In the genomic region with DNA sequence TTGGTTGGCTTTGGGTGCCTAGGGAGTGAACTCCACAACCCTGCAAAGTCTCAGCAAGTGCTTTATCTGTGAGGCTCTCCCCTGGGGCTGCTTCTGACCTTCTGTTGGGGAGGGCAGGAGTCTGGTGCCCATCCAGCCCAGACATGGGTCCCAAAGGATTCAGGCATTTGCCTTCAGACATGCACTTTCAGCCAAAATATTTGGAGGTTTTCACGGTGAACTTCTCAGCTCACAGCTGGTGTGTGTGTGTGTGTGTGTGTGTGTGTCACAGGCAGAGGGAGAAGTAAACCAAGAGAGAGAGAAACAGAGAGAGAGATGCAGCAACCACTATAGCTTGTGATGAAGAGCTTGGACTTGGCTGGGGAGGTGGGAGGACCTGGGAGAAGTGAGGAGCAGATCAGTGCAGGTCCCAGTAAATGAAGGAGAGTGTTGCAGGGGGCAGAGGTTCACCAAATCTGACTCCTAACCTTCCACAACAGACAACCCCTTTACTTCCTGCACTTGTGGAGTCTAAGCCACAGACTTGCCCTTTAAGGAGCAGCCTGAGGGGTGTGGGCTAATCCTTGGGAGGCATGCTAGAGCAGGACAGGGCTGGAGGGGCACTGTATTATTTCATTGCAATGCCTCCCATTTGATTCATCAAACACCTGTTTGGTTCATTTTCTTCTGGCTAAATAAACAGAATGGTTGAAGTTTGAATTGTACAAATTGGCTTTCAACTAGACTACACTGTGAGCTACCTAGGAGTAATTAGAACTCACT, we compare ENCODE assay signal across 32 cellular contexts. TPM values are rescaled to one million over a fixed set of nuclear protein-coding genes. Genes with fewer than 3 reads are reported as not detected.
A peak's percentile ranks its signal among the peaks of the same experiment; 100 is the strongest.
DNase-seq lines count a peak whose midpoint lies in the region; ATAC-seq, FAIRE-seq and TF ChIP-seq lines count a peak whose summit lies in the region.
"Had no signal": no experiment of that assay in that cellular context is flagged by ENCODE, and none has a peak within 500 bp of the region (broad histone marks: within the 10 kb centered on the region; RNA-seq: fewer than 3 reads in every experiment).

No MANE protein-coding gene starts in this region.

- no peak overlapping the region for H2AK5ac ChIP-seq in trophoblast cell (ENCODE audit: low read length)

- H3K4me3 ChIP-seq in astrocyte (ENCODE audit: insufficient read depth, low read depth, low read length) = no peak overlapping the region
- H3K4me3 ChIP-seq in trophoblast cell (ENCODE audit: low read depth, low read length) = no peak overlapping the region
- H3K4me3 ChIP-seq: A549, GM23248, SK-N-MC, tibial artery had no signal

- H3K4me1 ChIP-seq in astrocyte (ENCODE audit: insufficient read depth, low read length) (no peaks in the 10 kb centered on the region), trophoblast cell (ENCODE audit: control insufficient read depth in 1 of 2, insufficient read depth in 2 of 2, low read length in 2 of 2) (peaks cover 11 to 19% of the 10 kb centered on the region in 2 experiments)
- H3K4me1 ChIP-seq: A549, tibial artery had no signal

- H2BK5ac ChIP-seq in trophoblast cell (ENCODE audit: low read depth, low read length, poor library complexity) = no peak overlapping the region

- CTCF ChIA-PET in Calu3 (lab: Charles Lee) = interaction anchor here (0.7 to 1.4 kb wide), 2 partner anchors 28 to 346 kb away, joined by 3 to 6 read pairs; no protein-coding TSS in a partner anchor

- no TSS peak for BruUV-seq in Calu3 (replicated peaks; lab: Mats Ljungman, UMichigan)

- H4K20me1 ChIP-seq in astrocyte (ENCODE audit: insufficient read depth, low read length) = no peaks in the 10 kb centered on the region

- no peak for ATAC-seq in Right ventricle myocardium superior (ENCODE audit: poor library complexity)
- ATAC-seq in GM21825 (IDR thresholded peaks at IDR 0.05; ENCODE audit: unreplicated experiment) = no peak
- ATAC-seq: CD8-positive, alpha-beta T cell; naive thymus-derived CD4-positive, alpha-beta T cell had no signal

- H3K27me3 Mint-ChIP-seq in Calu3 (ENCODE audit: unreplicated experiment) = no peaks in the 10 kb centered on the region
- no peaks in the 10 kb centered on the region for H3K27me3 Mint-ChIP-seq in astrocyte (ENCODE audit: low read depth, unreplicated experiment)
- no peaks in the 10 kb centered on the region for H3K27me3 Mint-ChIP-seq in glutamatergic neuron (ENCODE audit: unreplicated experiment)

- no peak overlapping the region for H3K18ac ChIP-seq in trophoblast cell (ENCODE audit: low read length)

- DNase-seq in Calu3 = no peak
- DNase-seq in astrocyte (ENCODE audit: low read depth) = no peak
- peak; percentile 21 for DNase-seq in glutamatergic neuron
- DNase-seq in trophoblast cell = no peak
- DNase-seq in hippocampal formation (lab: John Stamatoyannopoulos, UW) = no peak
- DNase-seq in Right ventricle myocardium superior = no peak
- no peak for DNase-seq in nucleus accumbens (lab: John Stamatoyannopoulos, UW)
- DNase-seq: activated CD4-positive, alpha-beta T cell treated with anti-CD3 and anti-CD28 coated beads for 48 hours; activated gamma-delta T cell treated with Interleukin-2 at 50 U/mL for 16 hours; activated T-cell treated with anti-CD3 and anti-CD28 coated beads, Interleukin-2, amount 50 U/mL, for 24 hours; AML-193; CD8-positive, alpha-beta T cell; GM23248; head of caudate nucleus; naive thymus-derived CD4-positive, alpha-beta T cell; NCI-H1105; NCI-H2081 treated with DMSO at 0.1 percent for 48 hours; NCI-H345; NCI-H748 treated with DMSO at 0.1 percent for 48 hours; occipital lobe; stimulated activated CD4-positive, alpha-beta T cell treated with anti-CD3 and anti-CD28 coated beads, Interleukin-1b, Interleukin-23, amount 100 ng/mL, for 48 hours; stimulated activated CD8-positive, alpha-beta memory T cell treated with anti-CD3 and anti-CD28 coated beads, Interleukin-4, amount 100 ng/mL, for 48 hours; T-helper 2 cell; tibial artery had no signal

- no peaks in the 10 kb centered on the region for H3K27me3 ChIP-seq in astrocyte (ENCODE audit: insufficient read depth, low read length)
- no peaks in the 10 kb centered on the region for H3K27me3 ChIP-seq in trophoblast cell (ENCODE audit: insufficient read depth, low read length)

- H2BK12ac ChIP-seq in trophoblast cell (ENCODE audit: low read length) = peak overlapping the region; percentile 19

- H2BK120ac ChIP-seq in trophoblast cell (ENCODE audit: insufficient read depth, low read length, poor library complexity) = no peak overlapping the region

- no peak overlapping the region for H3K4me2 ChIP-seq in astrocyte (ENCODE audit: low read length)
- no peak overlapping the region for H3K4me2 ChIP-seq in trophoblast cell (ENCODE audit: low read length)

- no CpG with 5 or more reads among the region's 1 CpG for whole genome bisulfite sequencing in trophoblast cell (ENCODE audit: extremely low coverage, insufficient coverage, insufficient read length)

- H3K36me3 ChIP-seq in astrocyte (ENCODE audit: insufficient read depth, low read length) (no peaks in the 10 kb centered on the region), trophoblast cell (ENCODE audit: control insufficient read depth in 1 of 2, insufficient read depth in 2 of 2, low read length in 2 of 2) (no peaks in the 10 kb centered on the region)
- H3K36me3 ChIP-seq: tibial artery had no signal

- H3K79me2 ChIP-seq in astrocyte (ENCODE audit: insufficient read depth, low read length) (no peaks in the 10 kb centered on the region), trophoblast cell (ENCODE audit: control insufficient read depth, insufficient read depth, low read length, poor library complexity) (no peaks in the 10 kb centered on the region)

- H3K4me3 Mint-ChIP-seq in Calu3 (ENCODE audit: low read depth, unreplicated experiment) (no peak overlapping the region), astrocyte (ENCODE audit: unreplicated experiment) (peak overlapping the region; percentile 21), glutamatergic neuron (ENCODE audit: unreplicated experiment) (no peak overlapping the region)
- H3K4me3 Mint-ChIP-seq: activated T-cell treated with anti-CD3 and anti-CD28 coated beads, Interleukin-2, amount 50 U/mL, for 24 hours; CD8-positive, alpha-beta T cell; memory B cell; naive thymus-derived CD4-positive, alpha-beta T cell had no signal

- H3K14ac ChIP-seq in trophoblast cell (ENCODE audit: low read length) = peak overlapping the region; percentile 27

- H2AFZ ChIP-seq in astrocyte (ENCODE audit: low read depth, low read length) (no peak overlapping the region), trophoblast cell (ENCODE audit: insufficient read depth, low read length, poor library complexity) (no peak overlapping the region)
- H2AFZ ChIP-seq: GM23248 had no signal

- FAIRE-seq in astrocyte (lab: Jason Lieb, UNC) = no peak
- FAIRE-seq: A549, G401.6 had no signal

- no peak overlapping the region for H3K23ac ChIP-seq in trophoblast cell (ENCODE audit: low read length)

- H3K79me1 ChIP-seq in trophoblast cell (ENCODE audit: low read length) = peaks cover 11% of the 10 kb centered on the region

- H3K9me3 Mint-ChIP-seq in Calu3 (ENCODE audit: low read depth, unreplicated experiment) (no peaks in the 10 kb centered on the region), astrocyte (ENCODE audit: unreplicated experiment) (peaks cover 4% of the 10 kb centered on the region), glutamatergic neuron (ENCODE audit: unreplicated experiment) (peaks cover 2% of the 10 kb centered on the region)
- H3K9me3 Mint-ChIP-seq: activated T-cell treated with anti-CD3 and anti-CD28 coated beads, Interleukin-2, amount 50 U/mL, for 24 hours had no signal

- H3K27ac Mint-ChIP-seq in Calu3 (ENCODE audit: unreplicated experiment) = peak overlapping the region; percentile 73
- H3K27ac Mint-ChIP-seq in astrocyte (ENCODE audit: unreplicated experiment) = peak overlapping the region; percentile 79
- no peak overlapping the region for H3K27ac Mint-ChIP-seq in glutamatergic neuron (ENCODE audit: unreplicated experiment)
- H3K27ac Mint-ChIP-seq: activated T-cell treated with anti-CD3 and anti-CD28 coated beads, Interleukin-2, amount 50 U/mL, for 24 hours; CD8-positive, alpha-beta T cell; memory B cell; naive thymus-derived CD4-positive, alpha-beta T cell had no signal

- H3K4me1 Mint-ChIP-seq in Calu3 (ENCODE audit: low read depth, unreplicated experiment) (peaks cover 17% of the 10 kb centered on the region), astrocyte (ENCODE audit: low read depth, unreplicated experiment) (peaks cover 25% of the 10 kb centered on the region), glutamatergic neuron (ENCODE audit: low read depth, unreplicated experiment) (peaks cover 12% of the 10 kb centered on the region)
- H3K4me1 Mint-ChIP-seq: memory B cell had no signal

- H3K9ac ChIP-seq in astrocyte (ENCODE audit: low read length) = no peak overlapping the region
- H3K9ac ChIP-seq in trophoblast cell (ENCODE audit: low read length) = no peak overlapping the region
- H3K9ac ChIP-seq: GM23248 had no signal

- H3K4ac ChIP-seq in trophoblast cell (ENCODE audit: low read depth, low read length) = no peak overlapping the region

- H3K27ac ChIP-seq in astrocyte (ENCODE audit: low read depth, low read length) (no peak overlapping the region), trophoblast cell (ENCODE audit: low read depth, low read length) (no peak overlapping the region)
- H3K27ac ChIP-seq: A549, GM23248, SK-N-MC, tibial artery had no signal

- TF ChIP-seq CTCF in Calu3 (IDR thresholded peaks at IDR 0.05; ENCODE audit: unreplicated experiment) = no peak
- no peak for TF ChIP-seq CTCF in astrocyte (IDR thresholded peaks at IDR 0.05; ENCODE audit: insufficient read depth, low read depth, low read length)
- TF ChIP-seq CTCF in glutamatergic neuron (IDR thresholded peaks at IDR 0.05; ENCODE audit: partially characterized antibody, unreplicated experiment) = no peak

- intact Hi-C loops in Calu3 (cut with micrococcal nuclease; ENCODE audit: unreplicated experiment) = no loop called here
- intact Hi-C loops in Right ventricle myocardium superior (cut with DNase I) = no loop called here

- H4K91ac ChIP-seq in trophoblast cell (ENCODE audit: low read depth, low read length) = no peak overlapping the region

- H4K12ac ChIP-seq in trophoblast cell (ENCODE audit: low read depth, low read length) = no peak overlapping the region

- H3K36me3 Mint-ChIP-seq in Calu3 (ENCODE audit: insufficient read depth, unreplicated experiment) = peaks cover 5% of the 10 kb centered on the region
- no peaks in the 10 kb centered on the region for H3K36me3 Mint-ChIP-seq in astrocyte (ENCODE audit: low read depth, unreplicated experiment)
- H3K36me3 Mint-ChIP-seq in glutamatergic neuron (ENCODE audit: unreplicated experiment) = no peaks in the 10 kb centered on the region
- H3K36me3 Mint-ChIP-seq: CD8-positive, alpha-beta T cell had no signal

- H3K9me3 ChIP-seq in astrocyte (ENCODE audit: insufficient read depth, low read depth, low read length) (no peaks in the 10 kb centered on the region), trophoblast cell (ENCODE audit: insufficient read depth, low read depth, low read length) (peaks cover 2% of the 10 kb centered on the region)
- H3K9me3 ChIP-seq: A549, tibial artery had no signal

- H4K8ac ChIP-seq in trophoblast cell (ENCODE audit: low read depth, low read length) = no peak overlapping the region

RNA-seq across cellular contexts. Expression of a gene that starts 14.1 kb away (rescaled TPM):
- total RNA-seq in Calu3 (2022) = 0.12 and 0.22 TPM in 2 replicates
- total RNA-seq in astrocyte = 0.07 and 0.09 TPM in 2 replicates
- total RNA-seq in glutamatergic neuron (ENCODE audit: unreplicated experiment) = 0.12 TPM
- polyA plus RNA-seq in trophoblast cell (2013) = 0.15 TPM in 2 replicates
- total RNA-seq in Right ventricle myocardium superior = not detected
- total RNA-seq: CD8-positive, alpha-beta T cell; dermis microvascular lymphatic vessel endothelial cell; GM23248; IMR-90; skeletal muscle tissue had no signal
- polyA plus RNA-seq: A549; GM23248; IMR-90; naive thymus-derived CD4-positive, alpha-beta T cell had no signal
